In genomic region chr3:119395923-119396358, GRCh38 we compare ENCODE assay signal across 10 cellular contexts.
A peak's percentile ranks its signal among the peaks of the same experiment; 100 is the strongest.
DNase-seq lines count a peak whose midpoint lies in the region; ATAC-seq and TF ChIP-seq lines count a peak whose summit lies in the region.
"Had no signal": no experiment of that assay in that cellular context is flagged by ENCODE, and none has a peak within 500 bp of the region (broad histone marks: within the 10 kb centered on the region; RNA-seq: fewer than 3 reads in every experiment).

No MANE protein-coding gene starts in this region.

- no peak overlapping the region for H3K27ac ChIP-seq in CD4-positive, CD25-positive, alpha-beta regulatory T cell (ENCODE audit: insufficient read depth, low read length, poor library complexity, severe bottlenecking)
- H3K27ac ChIP-seq in coronary artery (no peak overlapping the region), A673 (ENCODE audit: low read depth, low read length, poor library complexity, severe bottlenecking) (no peak overlapping the region)

- no peaks in the 10 kb centered on the region for H3K9me3 Mint-ChIP-seq in CD4-positive, CD25-positive, alpha-beta regulatory T cell

- peaks cover 38% of the 10 kb centered on the region for H3K36me3 Mint-ChIP-seq in CD4-positive, CD25-positive, alpha-beta regulatory T cell

- intact Hi-C loops in A673 (cut with micrococcal nuclease; ENCODE audit: unreplicated experiment) = no loop called here

- no TSS peak for BruUV-seq in A673 (replicated peaks; lab: Mats Ljungman, UMichigan)

- POLR2A ChIA-PET in A673 (lab: Charles Lee; ENCODE audit: low non-redundant PET) = no interaction called here

- no peak overlapping the region for H3K4me3 Mint-ChIP-seq in CD4-positive, CD25-positive, alpha-beta regulatory T cell

- H3K4me1 ChIP-seq in CD4-positive, CD25-positive, alpha-beta regulatory T cell (ENCODE audit: control insufficient read depth, insufficient read depth, low read length, poor library complexity, severe bottlenecking) = no peaks in the 10 kb centered on the region
- H3K4me1 ChIP-seq in A673 (ENCODE audit: insufficient read depth, low read length, poor library complexity, severe bottlenecking) = no peaks in the 10 kb centered on the region

- peaks cover 33% of the 10 kb centered on the region for H3K36me3 ChIP-seq in CD4-positive, CD25-positive, alpha-beta regulatory T cell (ENCODE audit: control insufficient read depth, insufficient read depth, low read length)
- no peaks in the 10 kb centered on the region for H3K36me3 ChIP-seq in A673 (ENCODE audit: insufficient read depth, low read length, poor library complexity, severe bottlenecking)

- no peak overlapping the region for H3K4me3 ChIP-seq in CD4-positive, CD25-positive, alpha-beta regulatory T cell (ENCODE audit: low read depth, low read length)
- H3K4me3 ChIP-seq in coronary artery (no peak overlapping the region), A673 (ENCODE audit: low read depth, low read length, poor library complexity, severe bottlenecking) (no peak overlapping the region)

- no peaks in the 10 kb centered on the region for H3K27me3 Mint-ChIP-seq in CD4-positive, CD25-positive, alpha-beta regulatory T cell

- no peak for TF ChIP-seq CTCF in coronary artery (IDR thresholded peaks at IDR 0.05)
- no peak for TF ChIP-seq CTCF in A673 (conservative IDR thresholded peaks at IDR 0.05; ENCODE audit: low read depth, low read length)

- CTCF ChIA-PET in A673 (lab: Charles Lee) = no interaction called here

- ATAC-seq in CD4-positive, CD25-positive, alpha-beta regulatory T cell (ENCODE audit: low read depth in 2 of 2) = no peak
- peak; percentile 73 for ATAC-seq in GM18909 (IDR thresholded peaks at IDR 0.05; ENCODE audit: poor library complexity, unreplicated experiment)
- peak; percentile 70 for ATAC-seq in HG02571 (IDR thresholded peaks at IDR 0.05; ENCODE audit: unreplicated experiment)
- ATAC-seq in HG03378 (IDR thresholded peaks at IDR 0.05; ENCODE audit: unreplicated experiment) = peak; percentile 62
- ATAC-seq: activated CD4-positive, CD25-positive, alpha-beta regulatory T cell treated with anti-CD3 and anti-CD28 coated beads, Interleukin-2, amount 50 U/mL, for 24 hours had no signal

- peak overlapping the region in 2 of 3 donors; percentile 23 to 77 for H3K27ac Mint-ChIP-seq in CD4-positive, CD25-positive, alpha-beta regulatory T cell

- H3K4me1 Mint-ChIP-seq in CD4-positive, CD25-positive, alpha-beta regulatory T cell = peaks cover 6 to 17% (median 9%) of the 10 kb centered on the region in 4 donors

- DNase-seq in CD4-positive, CD25-positive, alpha-beta regulatory T cell = no peak
- DNase-seq in GOT3 (lab: John Stamatoyannopoulos, UW) = no peak
- DNase-seq in coronary artery (ENCODE audit: low spot score) = no peak
- DNase-seq in A673 (ENCODE audit: low spot score) = no peak
- no peak for DNase-seq in cerebellar cortex (ENCODE audit: low spot score)
- DNase-seq: NCI-H2081 had no signal

- no peaks in the 10 kb centered on the region for H3K9me3 ChIP-seq in CD4-positive, CD25-positive, alpha-beta regulatory T cell (ENCODE audit: control insufficient read depth in 2 of 2, low read length in 2 of 2)
- H3K9me3 ChIP-seq in A673 (ENCODE audit: low read depth, low read length, poor library complexity, severe bottlenecking) = no peaks in the 10 kb centered on the region

- H3K27me3 ChIP-seq in CD4-positive, CD25-positive, alpha-beta regulatory T cell (ENCODE audit: control insufficient read depth, insufficient read depth, low read length) = no peaks in the 10 kb centered on the region
- no peaks in the 10 kb centered on the region for H3K27me3 ChIP-seq in A673 (replicated peaks; ENCODE audit: insufficient read depth, low read depth, low read length, poor library complexity)

Comparison
In these comparisons a context has a peak if more than half of its experiments do, and no peak if none do; other contexts are left out.
1. ATAC-seq: peak in GM18909 (single experiment), HG02571 (single experiment) and HG03378 (single experiment); none in CD4-positive, CD25-positive, alpha-beta regulatory T cell (0 of 2).